Comparison of ENCODE assay signal across 9 cellular contexts in genomic region chr2:215454519-215454918, GRCh38. TPM values are rescaled to one million over a fixed set of nuclear protein-coding genes. Genes with fewer than 3 reads are reported as not detected.
DNase-seq lines count a peak whose midpoint lies in the region; ATAC-seq and TF ChIP-seq lines count a peak whose summit lies in the region.
"Had no signal": no experiment of that assay in that cellular context is flagged by ENCODE, and none has a peak within 500 bp of the region (broad histone marks: within the 10 kb centered on the region; RNA-seq: fewer than 3 reads in every experiment).

No MANE protein-coding gene starts in this region.

- peaks cover 3% of the 10 kb centered on the region for H3K4me1 ChIP-seq in RWPE2 (ENCODE audit: insufficient read depth, poor library complexity, severe bottlenecking)
- H3K4me1 ChIP-seq in suprapubic skin, result no peaks in the 10 kb centered on the region

- peak; percentile 69 for ATAC-seq in GM18858 (IDR thresholded peaks at IDR 0.05; ENCODE audit: unreplicated experiment)
- ATAC-seq in HG03460 (IDR thresholded peaks at IDR 0.05; ENCODE audit: unreplicated experiment), result peak; percentile 75
- ATAC-seq in RWPE2 (ENCODE audit: low read depth), result no peak
- ATAC-seq in HG02970 (IDR thresholded peaks at IDR 0.05; ENCODE audit: low FRiP score, unreplicated experiment), result no peak

- DNase-seq in CD14-positive monocyte (ENCODE audit: low spot score) (no peak), RWPE2 (ENCODE audit: low spot score) (no peak), germinal center (ENCODE audit: low spot score) (peak; percentile 17), suprapubic skin (ENCODE audit: low spot score in 2 of 2) (no peak), cerebellar nuclear complex (lab: John Stamatoyannopoulos, UW) (no peak)

- H3K4me3 ChIP-seq in RWPE2 (ENCODE audit: severe bottlenecking) (no peak overlapping the region), suprapubic skin (no peak overlapping the region)

- H3K27me3 ChIP-seq in RWPE2 (ENCODE audit: insufficient read depth, poor library complexity, severe bottlenecking) (no peaks in the 10 kb centered on the region), suprapubic skin (no peaks in the 10 kb centered on the region)

- WGBS in suprapubic skin, result 31% methylated on average over 3 of the region's 3 CpGs

- H3K9me3 ChIP-seq in RWPE2 (ENCODE audit: severe bottlenecking) (no peaks in the 10 kb centered on the region), suprapubic skin (no peaks in the 10 kb centered on the region)

- no peak for TF ChIP-seq POLR2A in suprapubic skin (IDR thresholded peaks at IDR 0.05)

- no peak overlapping the region for H3K4me3 Mint-ChIP-seq in CD14-positive monocyte
- H3K4me3 Mint-ChIP-seq: IgD-negative memory B cell had no signal

- H3K4me1 Mint-ChIP-seq in CD14-positive monocyte, result no peaks in the 10 kb centered on the region
- H3K4me1 Mint-ChIP-seq: IgD-negative memory B cell had no signal

- TF ChIP-seq CTCF in CD14-positive monocyte (IDR thresholded peaks at IDR 0.05) (peak; percentile 91), RWPE2 (IDR thresholded peaks at IDR 0.05; ENCODE audit: poor library complexity, severe bottlenecking) (peak; percentile 91), suprapubic skin (IDR thresholded peaks at IDR 0.05) (peak; percentile 50 to 67)

- H3K36me3 ChIP-seq in RWPE2 (ENCODE audit: low read depth) (no peaks in the 10 kb centered on the region), suprapubic skin (no peaks in the 10 kb centered on the region)

- intact Hi-C loops in CD14-positive monocyte (cut with micrococcal nuclease), result loop anchor here in 1 of 2 donors (5.0 kb wide), 1 partner anchor 478 kb away; no protein-coding TSS in a partner anchor

- H3K9me3 Mint-ChIP-seq in CD14-positive monocyte, result peaks cover 2 to 9% (median 3%) of the 10 kb centered on the region in 7 donors

- H3K27ac Mint-ChIP-seq in CD14-positive monocyte, result no peak overlapping the region
- H3K27ac Mint-ChIP-seq: IgD-negative memory B cell had no signal

- H3K36me3 Mint-ChIP-seq in CD14-positive monocyte, result no peaks in the 10 kb centered on the region
- H3K36me3 Mint-ChIP-seq: IgD-negative memory B cell had no signal

- peaks cover 0 to 20% (median 12%) of the 10 kb centered on the region in 3 donors for H3K27me3 Mint-ChIP-seq in CD14-positive monocyte (ENCODE audit: low read depth in 3 of 3)

- no peak for TF ChIP-seq EP300 in suprapubic skin (IDR thresholded peaks at IDR 0.05)

- H3K27ac ChIP-seq in RWPE2 (ENCODE audit: poor library complexity, severe bottlenecking), result peak overlapping the region; percentile 9
- no peak overlapping the region for H3K27ac ChIP-seq in suprapubic skin

RNA-seq across cellular contexts. Expression of gene FN1, which starts 18.7 kb away (rescaled TPM):
- polyA plus RNA-seq in CD14-positive monocyte, result under 1 TPM; 0.23 to 0.72 TPM
- 10 to 100 TPM; 45.8 to 78.1 (median 52.7) TPM for total RNA-seq in suprapubic skin

Comparison
In these comparisons a context has a peak if more than half of its experiments do, and no peak if none do; other contexts are left out.
1. ATAC-seq: peak in GM18858 (single experiment) and HG03460 (single experiment); none in RWPE2 (single experiment) and HG02970 (single experiment).
2. Peak in every context shown above with its lines, with median percentiles within 50 percentile points of each other: CTCF ChIP-seq.